In genomic region chr1:230424440-230425251, GRCh38 we compare ENCODE assay signal across 8 cellular contexts. TPM values are rescaled to one million over a fixed set of nuclear protein-coding genes. Genes with fewer than 3 reads are reported as not detected.
DNase-seq lines count a peak whose midpoint lies in the region; ATAC-seq lines count a peak whose summit lies in the region.

No MANE protein-coding gene starts in this region.

- H3K9me3 Mint-ChIP-seq in activated T-cell treated with anti-CD3 and anti-CD28 coated beads, Interleukin-2, amount 50 U/mL, for 24 hours: peaks cover 5% of the 10 kb centered on the region
- no peaks in the 10 kb centered on the region for H3K9me3 Mint-ChIP-seq in T-helper 2 cell treated with Interferon-gamma antibody and Interleukin-4, amounts not matched to agents 5 μg/mL and 100 μg/mL, for 36 hours
- H3K9me3 Mint-ChIP-seq in immature natural killer cell: peaks cover 0 to 11% (median 2%) of the 10 kb centered on the region in 6 donors

- H3K36me3 Mint-ChIP-seq in activated T-cell treated with anti-CD3 and anti-CD28 coated beads, Interleukin-2, amount 50 U/mL, for 24 hours (ENCODE audit: low read depth): no peaks in the 10 kb centered on the region
- no peaks in the 10 kb centered on the region for H3K36me3 Mint-ChIP-seq in T-helper 2 cell treated with Interferon-gamma antibody and Interleukin-4, amounts not matched to agents 5 μg/mL and 100 μg/mL, for 36 hours (ENCODE audit: low read depth)
- H3K36me3 Mint-ChIP-seq in immature natural killer cell: peaks cover 0 to 4% (median 4%) of the 10 kb centered on the region in 3 donors

- ATAC-seq in GM19455 (IDR thresholded peaks at IDR 0.05; ENCODE audit: unreplicated experiment): no peak

- H3K27ac Mint-ChIP-seq in activated T-cell treated with anti-CD3 and anti-CD28 coated beads, Interleukin-2, amount 50 U/mL, for 24 hours: no peak overlapping the region
- no peak overlapping the region for H3K27ac Mint-ChIP-seq in T-helper 2 cell treated with Interferon-gamma antibody and Interleukin-4, amounts not matched to agents 5 μg/mL and 100 μg/mL, for 36 hours
- H3K27ac Mint-ChIP-seq in immature natural killer cell: peak overlapping the region in 1 of 6 donors; percentile 17

- peak; percentile 31 for DNase-seq in activated T-cell treated with anti-CD3 and anti-CD28 coated beads, Interleukin-2, amount 50 U/mL, for 24 hours
- no peak for DNase-seq in activated T-cell treated with anti-CD3 and anti-CD28 coated beads for 4 hours
- no peak for DNase-seq in T-helper 2 cell treated with Interferon-gamma antibody and Interleukin-4, amounts not matched to agents 5 μg/mL and 100 μg/mL, for 36 hours (ENCODE audit: low spot score)
- DNase-seq in immature natural killer cell: no peak
- peak; percentile 36 for DNase-seq in superior temporal gyrus (ENCODE audit: extremely low spot score)
- no peak for DNase-seq in NCI-H2029 (lab: John Stamatoyannopoulos, UW)
- DNase-seq in OCI-M1 (lab: John Stamatoyannopoulos, UW): no peak

- peak overlapping the region; percentile 65 for H3K4me3 Mint-ChIP-seq in activated T-cell treated with anti-CD3 and anti-CD28 coated beads, Interleukin-2, amount 50 U/mL, for 24 hours
- peak overlapping the region; percentile 60 for H3K4me3 Mint-ChIP-seq in T-helper 2 cell treated with Interferon-gamma antibody and Interleukin-4, amounts not matched to agents 5 μg/mL and 100 μg/mL, for 36 hours
- H3K4me3 Mint-ChIP-seq in immature natural killer cell: peak overlapping the region; percentile 52 to 78 (median 66)

- H3K27me3 Mint-ChIP-seq in activated T-cell treated with anti-CD3 and anti-CD28 coated beads, Interleukin-2, amount 50 U/mL, for 24 hours: peaks cover 70% of the 10 kb centered on the region
- peaks cover 62% of the 10 kb centered on the region for H3K27me3 Mint-ChIP-seq in T-helper 2 cell treated with Interferon-gamma antibody and Interleukin-4, amounts not matched to agents 5 μg/mL and 100 μg/mL, for 36 hours (ENCODE audit: low read depth)
- peaks cover 15 to 36% (median 35%) of the 10 kb centered on the region in 3 donors for H3K27me3 Mint-ChIP-seq in immature natural killer cell (ENCODE audit: low read depth in 3 of 3)

- H3K4me1 Mint-ChIP-seq in activated T-cell treated with anti-CD3 and anti-CD28 coated beads, Interleukin-2, amount 50 U/mL, for 24 hours (ENCODE audit: low read depth): peaks cover 13% of the 10 kb centered on the region
- H3K4me1 Mint-ChIP-seq in T-helper 2 cell treated with Interferon-gamma antibody and Interleukin-4, amounts not matched to agents 5 μg/mL and 100 μg/mL, for 36 hours (ENCODE audit: low read depth): peaks cover 14% of the 10 kb centered on the region
- H3K4me1 Mint-ChIP-seq in immature natural killer cell: peaks cover 23 to 36% of the 10 kb centered on the region in 2 donors

RNA-seq across cellular contexts. Expression of gene PGBD5, which starts 1.5 kb away (rescaled TPM):
- not detected for polyA plus RNA-seq in immature natural killer cell

Comparison
In these comparisons a context has a peak if more than half of its experiments do, and no peak if none do; other contexts are left out.
1. DNase-seq: peak in activated T-cell treated with anti-CD3 and anti-CD28 coated beads, Interleukin-2, amount 50 U/mL, for 24 hours (single experiment) and superior temporal gyrus (single experiment); none in activated T-cell treated with anti-CD3 and anti-CD28 coated beads for 4 hours (single experiment), T-helper 2 cell treated with Interferon-gamma antibody and Interleukin-4, amounts not matched to agents 5 μg/mL and 100 μg/mL, for 36 hours (single experiment), immature natural killer cell (0 of 3), NCI-H2029 (single experiment) and OCI-M1 (single experiment).
2. Peak in every context shown above with its lines, with median percentiles within 50 percentile points of each other: H3K4me3 Mint-ChIP-seq.